Comparison of ENCODE assay signal across 1 cellular context in the genomic region with DNA sequence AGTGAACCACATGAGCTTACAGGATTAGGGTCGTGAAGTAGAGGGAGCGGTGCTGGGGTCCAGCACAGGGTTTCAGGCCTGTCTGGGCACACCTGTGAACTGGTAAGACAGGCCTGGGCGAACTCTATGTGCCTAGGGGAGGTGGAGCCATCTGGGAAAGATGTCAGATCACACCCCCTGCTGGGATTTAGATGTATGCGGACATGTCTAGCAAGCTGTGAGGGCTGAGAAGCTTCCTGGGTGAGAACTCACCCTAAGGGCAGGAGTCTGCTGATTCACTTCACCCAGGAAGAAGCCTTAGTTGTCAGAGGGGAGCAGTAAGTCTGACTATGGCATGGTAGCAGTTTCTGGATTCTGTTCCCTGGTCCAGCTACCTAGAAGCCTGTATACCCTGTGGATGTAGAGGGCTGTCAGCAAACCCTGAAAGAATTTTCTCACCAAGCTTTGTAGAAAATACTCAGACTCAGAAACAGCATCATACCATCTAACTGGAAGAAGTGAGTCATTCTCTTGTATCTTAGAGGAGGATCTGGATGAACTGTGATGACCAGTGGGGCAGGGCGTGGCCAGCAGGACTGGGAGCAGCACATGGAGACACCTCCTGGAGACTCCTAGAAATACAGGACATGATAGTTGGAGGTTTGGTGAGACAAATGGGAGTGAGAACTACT.
TF ChIP-seq lines count a peak whose summit lies in the region.

No MANE protein-coding gene starts in this region.

TF ChIP-seq in IMR-90, 13 proteins besides CTCF, POLR2A, EP300 and RAD21:
- TF ChIP-seq SMC3 (IDR thresholded peaks at IDR 0.05; ENCODE audit: low read depth, low read length) (peak; percentile 39), RCOR1 (IDR thresholded peaks at IDR 0.05; ENCODE audit: insufficient replicate concordance, low read length) (no peak), FOS (IDR thresholded peaks at IDR 0.05; ENCODE audit: low read depth, low read length) (peak; percentile 90)
- TF ChIP-seq, protein P1, sequence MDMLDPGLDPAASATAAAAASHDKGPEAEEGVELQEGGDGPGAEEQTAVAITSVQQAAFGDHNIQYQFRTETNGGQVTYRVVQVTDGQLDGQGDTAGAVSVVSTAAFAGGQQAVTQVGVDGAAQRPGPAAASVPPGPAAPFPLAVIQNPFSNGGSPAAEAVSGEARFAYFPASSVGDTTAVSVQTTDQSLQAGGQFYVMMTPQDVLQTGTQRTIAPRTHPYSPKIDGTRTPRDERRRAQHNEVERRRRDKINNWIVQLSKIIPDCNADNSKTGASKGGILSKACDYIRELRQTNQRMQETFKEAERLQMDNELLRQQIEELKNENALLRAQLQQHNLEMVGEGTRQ (IDR thresholded peaks at IDR 0.05; ENCODE audit: low read depth, low read length), result peak; percentile 27; the same call in 1 of the 2 replicates
